31 cellular contexts compared by ENCODE assay signal in the genomic region with DNA sequence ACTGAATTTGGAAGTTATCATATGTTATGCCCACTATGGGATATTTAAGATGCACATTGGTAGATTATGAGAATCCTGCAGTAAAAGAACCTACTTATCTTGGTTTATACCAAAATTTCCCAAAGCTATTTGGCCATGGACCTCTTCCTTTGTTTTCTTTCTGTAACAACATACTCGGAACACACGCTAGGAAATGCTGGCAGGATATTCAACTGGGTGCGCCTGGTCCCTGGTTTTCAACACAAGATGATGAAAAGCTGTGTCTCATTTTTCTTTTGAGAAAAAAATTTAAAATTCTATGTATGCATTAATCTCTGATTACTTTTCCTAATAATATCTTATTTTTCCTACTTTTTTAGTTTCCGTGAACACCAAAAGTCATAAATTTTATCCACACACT.
"Had no signal": no experiment of that assay in that cellular context is flagged by ENCODE, and none has a peak within 500 bp of the region (broad histone marks: within the 10 kb centered on the region; RNA-seq: fewer than 3 reads in every experiment).

No MANE protein-coding gene starts in this region.

- H3K9me3 ChIP-seq: ascending aorta had no signal

- ATAC-seq: activated CD8-positive, alpha-beta T cell treated with anti-CD3 and anti-CD28 coated beads for 36 hours; activated naive CD4-positive, alpha-beta T cell treated with anti-CD3 and anti-CD28 coated beads, Interleukin-2, amount 50 U/mL, for 72 hours; activated T-cell treated with anti-CD3 and anti-CD28 coated beads, Interleukin-2, amount 50 U/mL, for 4 hours; activated T-cell treated with anti-CD3 and anti-CD28 coated beads, Interleukin-2, amount 50 U/mL, for 72 hours; activated T-helper 17 cell treated with anti-CD3 and anti-CD28 coated beads, Interleukin-2, amount 50 U/mL, for 72 hours had no signal

- H3K4me3 ChIP-seq: ascending aorta, cardiac muscle cell had no signal

- H3K36me3 ChIP-seq: ascending aorta, cardiac muscle cell had no signal

- DNase-seq: activated B cell treated with CpG ODN at 0.5 μM for 24 hours; activated CD4-positive, alpha-beta memory T cell treated with anti-CD3 and anti-CD28 coated beads for 36 hours; activated CD4-positive, alpha-beta T cell treated with anti-CD3 and anti-CD28 coated beads for 4 hours; activated CD4-positive, alpha-beta T cell treated with anti-CD3 and anti-CD28 coated beads, Interleukin-2, amount 10 ng/mL, durations not matched to agents 24 days and 14 days; activated CD4-positive, alpha-beta T cell treated with anti-CD3 and anti-CD28 coated beads, Interleukin-2, amount 50 U/mL, for 1 hour; activated CD4-positive, alpha-beta T cell treated with anti-CD3 and anti-CD28 coated beads, Interleukin-2, amount 50 U/mL, for 4 hours; activated CD4-positive, CD25-positive, alpha-beta regulatory T cell treated with anti-CD3 and anti-CD28 coated beads, Interleukin-2, amount 50 U/mL, for 72 hours; activated CD8-positive, alpha-beta memory T cell treated with anti-CD3 and anti-CD28 coated beads, Interleukin-2, amount 50 U/mL, for 4 hours; activated CD8-positive, alpha-beta T cell treated with anti-CD3 and anti-CD28 coated beads for 36 hours; activated effector memory CD4-positive, alpha-beta T cell treated with anti-CD3 and anti-CD28 coated beads, Interleukin-2, amount 50 U/mL, for 16 hours; activated gamma-delta T cell treated with Interleukin-2 at 50 U/mL for 16 hours; activated naive CD4-positive, alpha-beta T cell; activated naive CD4-positive, alpha-beta T cell treated with anti-CD3 and anti-CD28 coated beads for 36 hours; activated naive CD4-positive, alpha-beta T cell treated with anti-CD3 and anti-CD28 coated beads, Interleukin-2, amount 50 U/mL, for 16 hours; activated naive CD8-positive, alpha-beta T cell treated with anti-CD3 and anti-CD28 coated beads for 36 hours; activated T-cell treated with anti-CD3 and anti-CD28 coated beads for 4 hours; activated T-cell treated with anti-CD3 and anti-CD28 coated beads, Interleukin-2, amount 50 U/mL, for 1 hour; activated T-cell treated with anti-CD3 and anti-CD28 coated beads, Interleukin-2, amount 50 U/mL, for 4 hours; activated T-cell treated with anti-CD3 and anti-CD28 coated beads, Interleukin-2, amount 50 U/mL, for 72 hours; amygdala; anterior cingulate cortex; caudate nucleus; SW 1271; T-helper 1 cell; T-helper 2 cell; T-helper 9 cell had no signal

- H3K27ac ChIP-seq: ascending aorta, cardiac muscle cell, VCaP had no signal

- H3K27me3 ChIP-seq: ascending aorta, cardiac muscle cell had no signal
